ENCODE assay signal across 8 cellular contexts in genomic region chr11:72741429-72741833, GRCh38. TPM values are rescaled to one million over a fixed set of nuclear protein-coding genes. Genes with fewer than 3 reads are reported as not detected.
DNase-seq lines count a peak whose midpoint lies in the region; ATAC-seq and TF ChIP-seq lines count a peak whose summit lies in the region.

No MANE protein-coding gene starts in this region.

- H3K27me3 ChIP-seq in CD4-positive, alpha-beta T cell (ENCODE audit: control insufficient read depth, insufficient read depth, low read length), result no peaks in the 10 kb centered on the region
- no peaks in the 10 kb centered on the region for H3K27me3 ChIP-seq in SJCRH30

- CTCF ChIA-PET in CD4-positive, alpha-beta T cell (lab: Charles Lee), result interaction anchor here (1.6 kb wide), 1 partner anchor 16 kb away, joined by 5 read pairs; no protein-coding TSS in a partner anchor

- H3K9me3 Mint-ChIP-seq in CD4-positive, alpha-beta T cell, result no peaks in the 10 kb centered on the region

- H3K9me3 ChIP-seq in CD4-positive, alpha-beta T cell (ENCODE audit: control insufficient read depth, low read length), result no peaks in the 10 kb centered on the region
- H3K9me3 ChIP-seq in SJCRH30 (replicated peaks), result no peaks in the 10 kb centered on the region

- peak overlapping the region; percentile 62 for H3K27ac ChIP-seq in CD4-positive, alpha-beta T cell (ENCODE audit: low read depth, low read length)
- H3K27ac ChIP-seq in caudate nucleus (ENCODE audit: low read depth, low read length) (peak overlapping the region; percentile 36), SJCRH30 (no peak overlapping the region)

- H3K36me3 ChIP-seq in SJCRH30, result no peaks in the 10 kb centered on the region

- intact Hi-C loops in CD4-positive, alpha-beta T cell (cut with DNase I, micrococcal nuclease), result no loop called here

- no peaks in the 10 kb centered on the region for H3K27me3 Mint-ChIP-seq in CD4-positive, alpha-beta T cell

- no peak for DNase-seq in CD4-positive, alpha-beta T cell
- DNase-seq in Kasumi-1 (lab: John Stamatoyannopoulos, UW) (peak; percentile 47 to 51), caudate nucleus (lab: John Stamatoyannopoulos, UW) (peak in 4 of 61 donors; percentile 16 to 32 (median 29)), mucosa of gallbladder (ENCODE audit: low spot score) (peak; percentile 46), SJCRH30 (no peak), NCI-H345 (lab: John Stamatoyannopoulos, UW) (no peak)

- peaks cover 4% of the 10 kb centered on the region; the same call in 1 of the 2 replicates for H3K4me1 ChIP-seq in SJCRH30

- POLR2A ChIA-PET in CD4-positive, alpha-beta T cell (lab: Charles Lee), result no interaction called here

- H3K4me3 ChIP-seq in SJCRH30, result no peak overlapping the region

- H3K4me3 Mint-ChIP-seq in CD4-positive, alpha-beta T cell, result peak overlapping the region; percentile 5

- peaks cover 78% of the 10 kb centered on the region for H3K4me1 Mint-ChIP-seq in CD4-positive, alpha-beta T cell (ENCODE audit: low read depth)

- H3K27ac Mint-ChIP-seq in CD4-positive, alpha-beta T cell, result peak overlapping the region; percentile 95

- H3K36me3 Mint-ChIP-seq in CD4-positive, alpha-beta T cell (ENCODE audit: low read depth), result peaks cover 13% of the 10 kb centered on the region

- no peak for ATAC-seq in CD4-positive, alpha-beta T cell (ENCODE audit: poor library complexity)
- ATAC-seq in GM18909 (IDR thresholded peaks at IDR 0.05; ENCODE audit: poor library complexity, unreplicated experiment) (no peak), HG03025 (IDR thresholded peaks at IDR 0.05; ENCODE audit: low FRiP score, unreplicated experiment) (no peak)

- no peak for TF ChIP-seq CTCF in CD4-positive, alpha-beta T cell (IDR thresholded peaks at IDR 0.05)

RNA-seq across cellular contexts. Expression of gene ARAP1, which starts 10.8 kb away (rescaled TPM):
- total RNA-seq in CD4-positive, alpha-beta T cell, result 10 to 100 TPM; 65.7 to 69.8 TPM
- 129 TPM for total RNA-seq in mucosa of gallbladder
- total RNA-seq in SJCRH30 (2014; rRNA removed; shearing (Covaris generic)), result 19.0 and 22.1 TPM in 2 replicates

RNA-seq across cellular contexts. Expression of gene STARD10, which starts 52.4 kb away (rescaled TPM):
- total RNA-seq in CD4-positive, alpha-beta T cell, result 10 to 100 TPM; 10.5 to 12.9 TPM
- total RNA-seq in mucosa of gallbladder, result 540 TPM
- 6.0 and 10.3 TPM in 2 replicates for total RNA-seq in SJCRH30 (2014; rRNA removed; shearing (Covaris generic))

Comparison
In these comparisons a context has a peak if more than half of its experiments do, and no peak if none do; other contexts are left out.
1. DNase-seq: peak in Kasumi-1 (2 of 2) and mucosa of gallbladder (single experiment); none in CD4-positive, alpha-beta T cell (0 of 10), SJCRH30 (0 of 2) and NCI-H345 (single experiment).
2. RNA of gene STARD10, which starts 52.4 kb away (total RNA-seq): 540 TPM in mucosa of gallbladder (single experiment); 10.5 to 12.9 TPM in CD4-positive, alpha-beta T cell and 6.0 to 10.3 TPM in SJCRH30; every median in the first group is over 10 times any median in the second.